In the genomic region with DNA sequence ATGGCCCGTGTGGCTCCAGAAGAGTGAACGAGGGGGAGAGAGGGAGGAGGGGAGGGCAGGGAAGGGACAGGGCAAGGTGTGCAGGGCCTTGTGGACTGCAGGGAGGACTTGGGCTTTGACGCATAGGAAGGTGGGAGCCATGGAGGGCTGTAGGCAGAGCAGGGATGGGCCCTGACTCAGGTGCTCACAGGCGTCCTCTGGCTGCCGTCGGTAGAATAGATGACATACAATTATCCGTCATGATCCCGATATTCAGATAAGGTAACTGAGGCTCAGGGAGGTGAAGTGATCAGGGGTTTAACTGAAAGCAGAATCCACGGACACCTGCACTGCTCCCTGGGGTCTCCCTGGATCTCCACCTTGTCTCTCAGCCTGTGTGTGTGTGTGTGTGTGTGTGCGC, we compare ENCODE assay signal across 1 cellular context.
TF ChIP-seq lines count a peak whose summit lies in the region.

No MANE protein-coding gene starts in this region.

TF ChIP-seq in HepG2, 621 proteins besides CTCF, POLR2A, EP300 and RAD21 (continued from another document):
- TF ChIP-seq ZEB1 (IDR thresholded peaks at IDR 0.05; ENCODE audit: insufficient replicate concordance, low read depth) (no peak), MEF2D (CRISPR knock-in tag; IDR thresholded peaks at IDR 0.05) (no peak), JARID2 (CRISPR knock-in tag; IDR thresholded peaks at IDR 0.05; ENCODE audit: insufficient replicate concordance) (no peak), PBX2 (CRISPR knock-in tag; IDR thresholded peaks at IDR 0.05) (no peak), E2F1 (CRISPR knock-in tag; IDR thresholded peaks at IDR 0.05) (no peak), ZNF776 (CRISPR knock-in tag; IDR thresholded peaks at IDR 0.05) (no peak), SP2 (CRISPR knock-in tag; IDR thresholded peaks at IDR 0.05) (no peak), ELF3 (CRISPR knock-in tag; IDR thresholded peaks at IDR 0.05) (no peak), ZBTB38 (CRISPR knock-in tag; IDR thresholded peaks at IDR 0.05) (peak; percentile 27; the same call in 1 of the 2 replicates), ZBTB39 (CRISPR knock-in tag; IDR thresholded peaks at IDR 0.05) (no peak), ZNF335 (CRISPR knock-in tag; IDR thresholded peaks at IDR 0.05) (no peak), SMAD3 (CRISPR knock-in tag; IDR thresholded peaks at IDR 0.05) (no peak), ZC3H13 (CRISPR knock-in tag; IDR thresholded peaks at IDR 0.05) (no peak), ZNF7 (CRISPR knock-in tag; IDR thresholded peaks at IDR 0.05) (no peak), ZFP82 (CRISPR knock-in tag; IDR thresholded peaks at IDR 0.05; ENCODE audit: borderline replicate concordance) (no peak), HNRNPH1 (optimal IDR thresholded peaks at IDR 0.05; ENCODE audit: low read depth, low read length) (no peak)
- TF ChIP-seq, protein P1, sequence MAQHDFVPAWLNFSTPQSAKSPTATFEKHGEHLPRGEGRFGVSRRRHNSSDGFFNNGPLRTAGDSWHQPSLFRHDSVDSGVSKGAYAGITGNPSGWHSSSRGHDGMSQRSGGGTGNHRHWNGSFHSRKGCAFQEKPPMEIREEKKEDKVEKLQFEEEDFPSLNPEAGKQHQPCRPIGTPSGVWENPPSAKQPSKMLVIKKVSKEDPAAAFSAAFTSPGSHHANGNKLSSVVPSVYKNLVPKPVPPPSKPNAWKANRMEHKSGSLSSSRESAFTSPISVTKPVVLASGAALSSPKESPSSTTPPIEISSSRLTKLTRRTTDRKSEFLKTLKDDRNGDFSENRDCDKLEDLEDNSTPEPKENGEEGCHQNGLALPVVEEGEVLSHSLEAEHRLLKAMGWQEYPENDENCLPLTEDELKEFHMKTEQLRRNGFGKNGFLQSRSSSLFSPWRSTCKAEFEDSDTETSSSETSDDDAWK (CRISPR knock-in tag; IDR thresholded peaks at IDR 0.05), result no peak
- TF ChIP-seq, protein P2, sequence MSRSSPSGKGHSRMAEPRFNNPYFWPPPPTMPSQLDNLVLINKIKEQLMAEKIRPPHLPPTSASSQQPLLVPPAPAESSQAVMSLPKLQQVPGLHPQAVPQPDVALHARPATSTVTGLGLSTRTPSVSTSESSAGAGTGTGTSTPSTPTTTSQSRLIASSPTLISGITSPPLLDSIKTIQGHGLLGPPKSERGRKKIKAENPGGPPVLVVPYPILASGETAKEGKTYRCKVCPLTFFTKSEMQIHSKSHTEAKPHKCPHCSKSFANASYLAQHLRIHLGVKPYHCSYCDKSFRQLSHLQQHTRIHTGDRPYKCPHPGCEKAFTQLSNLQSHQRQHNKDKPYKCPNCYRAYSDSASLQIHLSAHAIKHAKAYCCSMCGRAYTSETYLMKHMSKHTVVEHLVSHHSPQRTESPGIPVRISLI (CRISPR knock-in tag; IDR thresholded peaks at IDR 0.05; ENCODE audit: borderline replicate concordance), result no peak
